11 cellular contexts compared by ENCODE assay signal in genomic region chr14:105013150-105013787, GRCh38. TPM values are rescaled to one million over a fixed set of nuclear protein-coding genes. Genes with fewer than 3 reads are reported as not detected.
DNase-seq lines count a peak whose midpoint lies in the region; ATAC-seq and TF ChIP-seq lines count a peak whose summit lies in the region.
"Had no signal": no experiment of that assay in that cellular context is flagged by ENCODE, and none has a peak within 500 bp of the region (broad histone marks: within the 10 kb centered on the region; RNA-seq: fewer than 3 reads in every experiment).

No MANE protein-coding gene starts in this region.

- H2AFZ ChIP-seq in GM23248 (no peak overlapping the region), MM.1S (ENCODE audit: low read length) (no peak overlapping the region)

- peaks cover 6% of the 10 kb centered on the region; the same call in 1 of the 2 replicates for H3K36me3 ChIP-seq in GM23248 (ENCODE audit: low read depth)
- no peaks in the 10 kb centered on the region; the same call in 1 of the 2 replicates for H3K36me3 ChIP-seq in MM.1S (replicated peaks; ENCODE audit: insufficient read depth, low read length)

- H3K4me1 ChIP-seq in GM23248 (ENCODE audit: insufficient read depth) (no peaks in the 10 kb centered on the region), MM.1S (ENCODE audit: low read length) (peaks cover 6% of the 10 kb centered on the region)

- TF ChIP-seq CTCF in MM.1S (IDR thresholded peaks at IDR 0.05; ENCODE audit: low read length), result no peak

- 33 to 38% methylated on average over 8 of the region's 8 CpGs for WGBS in GM23248 (ENCODE audit: low coverage in 1 of 2, low lambda C conversion rate in 2 of 2, missing lambda C conversion rate in 2 of 2), 2 experiments

- H3K9ac ChIP-seq in GM23248 (no peak overlapping the region), MM.1S (ENCODE audit: low read length) (no peak overlapping the region)

- ATAC-seq in activated T-helper 17 cell treated with anti-CD3 and anti-CD28 coated beads, Interleukin-2, amount 50 U/mL, for 72 hours (replicated peaks), result no peak
- no peak for ATAC-seq in HG03097 (IDR thresholded peaks at IDR 0.05; ENCODE audit: low FRiP score, unreplicated experiment)

- no peaks in the 10 kb centered on the region for H3K27me3 Mint-ChIP-seq in activated T-helper 17 cell treated with anti-CD3 and anti-CD28 coated beads, Interleukin-2, amount 50 U/mL, for 72 hours

- H3K79me2 ChIP-seq in GM23248 (ENCODE audit: insufficient read depth), result peaks cover 100% of the 10 kb centered on the region
- H3K79me2 ChIP-seq in MM.1S (ENCODE audit: low read length), result peaks cover 86% of the 10 kb centered on the region

- no peaks in the 10 kb centered on the region for H4K20me1 ChIP-seq in GM23248 (ENCODE audit: insufficient read depth)
- H4K20me1 ChIP-seq in MM.1S (ENCODE audit: insufficient read depth, low read length), result peaks cover 36% of the 10 kb centered on the region

- no peaks in the 10 kb centered on the region for H3K9me3 Mint-ChIP-seq in activated T-helper 17 cell treated with anti-CD3 and anti-CD28 coated beads, Interleukin-2, amount 50 U/mL, for 72 hours

- no peaks in the 10 kb centered on the region for H3K9me3 ChIP-seq in GM23248 (ENCODE audit: low read depth)
- H3K9me3 ChIP-seq in MM.1S (replicated peaks; ENCODE audit: insufficient read depth, low read length), result no peaks in the 10 kb centered on the region

- DNase-seq in AG20443 (ENCODE audit: low spot score) (peak; percentile 52), GM23248 (peak; percentile 47), kidney tubule cell (ENCODE audit: low spot score) (peak; percentile 57), MM.1S (no peak), T1000 (lab: John Stamatoyannopoulos, UW) (no peak), SIG-M5 treated with dmso at 0.1 percent for 504 hours (lab: John Stamatoyannopoulos, UW; ENCODE audit: unreplicated experiment) (no peak)
- DNase-seq: activated T-cell treated with anti-CD3 and anti-CD28 coated beads, Interleukin-2, amount 50 U/mL, for 1 hour; GF-D8 had no signal

- peaks cover 96% of the 10 kb centered on the region for H3K36me3 Mint-ChIP-seq in activated T-helper 17 cell treated with anti-CD3 and anti-CD28 coated beads, Interleukin-2, amount 50 U/mL, for 72 hours (ENCODE audit: low read depth)

- in situ Hi-C loops in GM23248 (cut with MboI), result no loop called here

- H3K27ac ChIP-seq in GM23248 (no peak overlapping the region), MM.1S (ENCODE audit: low read length) (no peak overlapping the region)

- H3K4me3 ChIP-seq in GM23248 (no peak overlapping the region), MM.1S (ENCODE audit: low read length) (no peak overlapping the region)

- H3K27ac Mint-ChIP-seq in activated T-helper 17 cell treated with anti-CD3 and anti-CD28 coated beads, Interleukin-2, amount 50 U/mL, for 72 hours, result no peak overlapping the region

- H3K4me1 Mint-ChIP-seq in activated T-helper 17 cell treated with anti-CD3 and anti-CD28 coated beads, Interleukin-2, amount 50 U/mL, for 72 hours, result peaks cover 44% of the 10 kb centered on the region

- no peaks in the 10 kb centered on the region for H3K9me2 ChIP-seq in GM23248 (ENCODE audit: insufficient read depth)
- no peaks in the 10 kb centered on the region for H3K9me2 ChIP-seq in MM.1S (replicated peaks; ENCODE audit: insufficient read depth, low read length)

- H3K27me3 ChIP-seq in GM23248 (replicated peaks; ENCODE audit: insufficient read depth) (no peaks in the 10 kb centered on the region), MM.1S (replicated peaks; ENCODE audit: insufficient read depth, low read length) (no peaks in the 10 kb centered on the region)

- H3F3A ChIP-seq in GM23248 (ENCODE audit: insufficient read depth) (no peaks in the 10 kb centered on the region; the same call in 1 of the 2 replicates), MM.1S (ENCODE audit: insufficient read depth, low read length) (no peaks in the 10 kb centered on the region)

- no peak overlapping the region for H3K4me2 ChIP-seq in GM23248 (ENCODE audit: unreplicated experiment)
- no peak overlapping the region for H3K4me2 ChIP-seq in MM.1S (ENCODE audit: low read depth, low read length)

- H3K4me3 Mint-ChIP-seq in activated T-helper 17 cell treated with anti-CD3 and anti-CD28 coated beads, Interleukin-2, amount 50 U/mL, for 72 hours, result peak overlapping the region; percentile 94

RNA-seq across cellular contexts. Expression of gene CDCA4, which starts 7.6 kb away (rescaled TPM):
- total RNA-seq in GM23248 (2014; rRNA removed; shearing (Covaris generic)), result 25.5 and 27.5 TPM in 2 replicates
- 24.0 and 26.8 TPM in 2 replicates for polyA plus RNA-seq in GM23248 (2016; fragmentation: Nextera tagmentation; extraction: Ambion mirVana)
- 10 to 100 TPM; 49.2 to 58.6 TPM for total RNA-seq in activated T-helper 17 cell treated with anti-CD3 and anti-CD28 coated beads, Interleukin-2, amount 50 U/mL, for 72 hours

RNA-seq across cellular contexts. Expression of gene CLBA1, which starts 27.7 kb away (rescaled TPM):
- total RNA-seq in GM23248 (2014; rRNA removed; shearing (Covaris generic)), result 10.4 and 13.5 TPM in 2 replicates
- polyA plus RNA-seq in GM23248 (2016; fragmentation: Nextera tagmentation; extraction: Ambion mirVana), result 7.7 and 11.5 TPM in 2 replicates
- under 1 TPM; 0.54 to 0.85 TPM for total RNA-seq in activated T-helper 17 cell treated with anti-CD3 and anti-CD28 coated beads, Interleukin-2, amount 50 U/mL, for 72 hours

RNA-seq across cellular contexts. Expression of gene AHNAK2, which starts 35.1 kb away (rescaled TPM):
- 58.0 and 64.9 TPM in 2 replicates for total RNA-seq in GM23248 (2014; rRNA removed; shearing (Covaris generic))
- 38.3 and 38.9 TPM in 2 replicates for polyA plus RNA-seq in GM23248 (2016; fragmentation: Nextera tagmentation; extraction: Ambion mirVana)
- total RNA-seq in activated T-helper 17 cell treated with anti-CD3 and anti-CD28 coated beads, Interleukin-2, amount 50 U/mL, for 72 hours, result under 1 TPM; 0.05 to 0.06 TPM

RNA-seq across cellular contexts. Expression of gene GPR132, which starts 52.0 kb away (rescaled TPM):
- not detected in 2 replicates for total RNA-seq in GM23248 (2014; rRNA removed; shearing (Covaris generic))
- polyA plus RNA-seq in GM23248 (2016; fragmentation: Nextera tagmentation; extraction: Ambion mirVana), result not detected in 2 replicates
- total RNA-seq in activated T-helper 17 cell treated with anti-CD3 and anti-CD28 coated beads, Interleukin-2, amount 50 U/mL, for 72 hours, result 10 to 100 TPM; 46.5 to 49.5 TPM
- total RNA-seq: SK-MEL-5 had no signal

Comparison
In these comparisons a context has a peak if more than half of its experiments do, and no peak if none do; other contexts are left out.
1. DNase-seq: peak in AG20443 (single experiment), GM23248 (single experiment) and kidney tubule cell (single experiment); none in MM.1S (single experiment), T1000 (single experiment) and SIG-M5 treated with dmso at 0.1 percent for 504 hours (single experiment).
2. RNA of gene AHNAK2, which starts 35.1 kb away (total RNA-seq): 58.0 to 64.9 TPM in GM23248; 0.05 to 0.06 TPM in activated T-helper 17 cell treated with anti-CD3 and anti-CD28 coated beads, Interleukin-2, amount 50 U/mL, for 72 hours; every median in the first group is over 10 times any median in the second.